9 cellular contexts compared by ENCODE assay signal in the genomic region with DNA sequence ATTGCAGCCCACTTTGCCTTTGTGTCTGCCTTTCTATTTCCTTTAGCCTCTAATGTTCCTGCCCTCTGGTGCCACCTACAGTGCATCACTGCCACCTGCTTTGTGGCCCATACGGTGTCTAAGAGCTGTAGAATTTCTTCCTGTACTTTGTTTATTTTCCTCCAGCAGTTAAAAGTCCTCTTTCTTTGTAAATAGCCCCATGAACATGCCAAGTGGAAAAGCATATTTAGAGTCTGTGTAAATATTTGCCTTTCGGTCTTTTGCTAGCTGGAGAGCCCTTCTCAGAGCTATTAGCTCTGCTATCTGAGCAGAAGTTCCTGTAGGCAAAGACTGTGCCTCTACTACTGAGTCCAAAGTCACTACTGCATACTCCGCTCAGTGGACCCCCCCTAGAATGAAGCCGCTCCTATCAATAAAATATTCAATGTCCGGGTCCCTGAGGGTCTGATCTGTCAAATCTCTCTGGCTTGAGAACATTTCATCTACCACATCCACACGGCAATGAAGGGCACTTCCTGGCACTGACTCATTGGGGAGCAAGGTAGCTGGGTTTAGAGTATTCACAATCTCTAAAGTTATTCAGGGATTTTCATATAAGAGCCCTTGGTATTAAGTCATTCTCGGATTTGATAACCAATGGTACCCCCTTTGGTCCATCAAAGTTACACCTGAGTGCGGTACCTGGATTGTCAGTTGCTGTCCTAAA. TPM values are rescaled to one million over a fixed set of nuclear protein-coding genes. Genes with fewer than 3 reads are reported as not detected.
DNase-seq lines count a peak whose midpoint lies in the region; ATAC-seq, FAIRE-seq and TF ChIP-seq lines count a peak whose summit lies in the region.
"Had no signal": no experiment of that assay in that cellular context is flagged by ENCODE, and none has a peak within 500 bp of the region (broad histone marks: within the 10 kb centered on the region; RNA-seq: fewer than 3 reads in every experiment).

No MANE protein-coding gene starts in this region.

- in situ Hi-C loops in GM13976 (cut with MboI; ENCODE audit: low sequenced_read_pairs, unreplicated experiment), result no loop called here

- TF ChIP-seq EP300 in A549 (IDR thresholded peaks at IDR 0.05), result no peak

- POLR2A ChIA-PET in A549 (lab: Yijun Ruan, JAX), result no interaction called here

- WGBS in A549 (ENCODE audit: missing lambda C conversion rate), result 35% methylated on average over 7 of the region's 8 CpGs

- no peak overlapping the region for H3K27ac ChIP-seq in A549
- H3K27ac ChIP-seq: epithelial cell of prostate had no signal

- no peaks in the 10 kb centered on the region for H3K4me1 ChIP-seq in A549

- no peak for FAIRE-seq in A549 (lab: Jason Lieb, UNC)

- ATAC-seq in A549 (peak; percentile 70 to 74; a peak in 5 of 6 replicates), HG02840 (IDR thresholded peaks at IDR 0.05; ENCODE audit: low FRiP score, unreplicated experiment) (peak; percentile 60)

- H3K4me2 ChIP-seq in A549, result no peak overlapping the region

- no peaks in the 10 kb centered on the region for H3K9me3 ChIP-seq in A549

- TF ChIP-seq POLR2A in A549 (IDR thresholded peaks at IDR 0.05; ENCODE audit: low read length), result no peak

- no peak overlapping the region for H3K4me3 ChIP-seq in A549

- CTCF ChIA-PET in A549 (lab: Yijun Ruan, JAX), result no interaction called here

- DNase-seq in A549 (ENCODE audit: low read depth in 1 of 2, low spot score in 1 of 2), result peak in 1 of 2 experiments; percentile 40
- DNase-seq in GM13976 (ENCODE audit: low spot score), result no peak
- DNase-seq in NCI-H1436 treated with DMSO at 0.1 percent for 48 hours (lab: John Stamatoyannopoulos, UW), result peak; percentile 66
- peak; percentile 47 for DNase-seq in activated CD4-positive, alpha-beta T cell treated with anti-CD3 and anti-CD28 coated beads, Interleukin-2, amount 50 U/mL, for 1 hour
- DNase-seq in germinal center (ENCODE audit: low spot score), result peak; percentile 5
- DNase-seq in stimulated activated CD8-positive, alpha-beta memory T cell treated with anti-CD3 and anti-CD28 coated beads, Interleukin-15, amount 100 ng/mL, for 1 hour (ENCODE audit: low read depth), result peak; percentile 22
- DNase-seq in GOT3 (lab: John Stamatoyannopoulos, UW), result no peak

- no peak for TF ChIP-seq CTCF in A549 (IDR thresholded peaks at IDR 0.05)
- peak; percentile 30 for TF ChIP-seq CTCF in GM13976 (IDR thresholded peaks at IDR 0.05; ENCODE audit: borderline replicate concordance, control extremely low read depth, extremely low read depth, insufficient read depth, missing control alignments)

- TF ChIP-seq RAD21 in A549 (conservative IDR thresholded peaks at IDR 0.05 in 1 of 2, IDR thresholded peaks at IDR 0.05 in 1 of 2), result peak in 1 of 2 experiments; percentile 19; a peak in 1 of 5 replicates

TF ChIP-seq in A549, 52 proteins besides CTCF, POLR2A, EP300 and RAD21:
- no peak for TF ChIP-seq FOXS1 (CRISPR knock-in tag; IDR thresholded peaks at IDR 0.05)
TF ChIP-seq in A549: peak in this region for 0.

RNA-seq across cellular contexts. Expression of gene SULT1E1, which starts 36.3 kb away (rescaled TPM):
- polyA plus RNA-seq in A549 (2011; rRNA removed) (0.08 TPM in 1 of 2 replicates, not detected in the other), A549 (2017; fragmentation: RNase III; extraction: RNeasy Plus Mini Kit Qiagen cat#74134 plus additional on column Dnase treatment) (not detected in 3 replicates)
- not detected in 2 replicates for polyA plus RNA-seq in A549 (2012; cell fraction: cytosol; rRNA removed)
- not detected in 2 replicates for polyA plus RNA-seq in A549 (2012; cell fraction: nucleus; rRNA removed)
- not detected in 2 replicates for polyA minus RNA-seq in A549 (2011; rRNA and poly(A)+ RNA removed)

Comparison
In these comparisons a context has a peak if more than half of its experiments do, and no peak if none do; other contexts are left out.
1. DNase-seq: peak in NCI-H1436 treated with DMSO at 0.1 percent for 48 hours (single experiment), activated CD4-positive, alpha-beta T cell treated with anti-CD3 and anti-CD28 coated beads, Interleukin-2, amount 50 U/mL, for 1 hour (single experiment), germinal center (single experiment) and stimulated activated CD8-positive, alpha-beta memory T cell treated with anti-CD3 and anti-CD28 coated beads, Interleukin-15, amount 100 ng/mL, for 1 hour (single experiment); none in GM13976 (single experiment) and GOT3 (single experiment).